ENCODE assay signal across 16 cellular contexts in the genomic region with DNA sequence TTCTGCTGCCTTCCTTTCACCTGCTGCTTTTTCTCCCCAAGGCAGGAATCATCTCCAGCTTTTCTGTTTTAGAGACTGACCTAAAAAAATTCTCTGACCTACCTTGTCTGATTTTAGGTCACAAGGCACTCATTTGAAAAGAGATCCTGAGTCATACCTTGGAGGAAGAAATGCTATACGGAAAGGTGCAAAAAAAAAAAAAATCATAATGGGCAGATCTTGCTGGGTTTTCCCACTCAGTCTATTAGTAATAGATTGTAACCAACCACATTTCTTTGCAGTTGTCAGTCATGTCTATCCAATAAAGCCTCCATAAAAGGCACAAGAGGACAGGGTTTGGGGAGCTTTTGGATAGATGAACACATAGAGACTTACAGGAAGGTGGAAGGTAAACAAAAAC.
"Had no signal": no experiment of that assay in that cellular context is flagged by ENCODE, and none has a peak within 500 bp of the region (broad histone marks: within the 10 kb centered on the region; RNA-seq: fewer than 3 reads in every experiment).

No MANE protein-coding gene starts in this region.

- H3K9me3 ChIP-seq: prostate gland, testis had no signal

- H3K4me3 Mint-ChIP-seq: activated CD4-positive, alpha-beta T cell treated with anti-CD3 and anti-CD28 coated beads for 36 hours; effector memory CD8-positive, alpha-beta T cell; naive B cell; T-helper 17 cell had no signal

- H3K27me3 ChIP-seq: heart left ventricle, testis, upper lobe of left lung had no signal

- H3K27ac ChIP-seq: heart left ventricle, prostate gland, testis, upper lobe of left lung, VCaP had no signal

- H3K4me3 ChIP-seq: heart left ventricle, prostate gland, testis, upper lobe of left lung had no signal

- ATAC-seq: activated CD4-positive, alpha-beta T cell treated with anti-CD3 and anti-CD28 coated beads for 36 hours; effector memory CD8-positive, alpha-beta T cell; heart left ventricle; left ventricle myocardium superior; right cardiac atrium; T-helper 17 cell had no signal

- DNase-seq: activated CD4-positive, alpha-beta T cell treated with anti-CD3 and anti-CD28 coated beads for 36 hours; activated CD4-positive, alpha-beta T cell treated with anti-CD3 and anti-CD28 coated beads, Interleukin-2, amount 50 U/mL, for 48 hours; activated naive CD4-positive, alpha-beta T cell; aorta; dermis blood vessel endothelial cell; effector memory CD8-positive, alpha-beta T cell; heart left ventricle; left ventricle myocardium superior; naive B cell; right cardiac atrium; stimulated activated CD4-positive, alpha-beta T cell treated with anti-CD3 and anti-CD28 coated beads, Interleukin-2, amount 100 ng/mL, for 48 hours; T-helper 17 cell; testis; upper lobe of left lung had no signal

- H3K36me3 ChIP-seq: prostate gland had no signal

- H3K27ac Mint-ChIP-seq: activated CD4-positive, alpha-beta T cell treated with anti-CD3 and anti-CD28 coated beads for 36 hours; T-helper 17 cell had no signal

- H3K27me3 Mint-ChIP-seq: activated CD4-positive, alpha-beta T cell treated with anti-CD3 and anti-CD28 coated beads for 36 hours; effector memory CD8-positive, alpha-beta T cell; naive B cell; T-helper 17 cell had no signal

- H3K4me1 Mint-ChIP-seq: naive B cell, T-helper 17 cell had no signal

- H3K4me1 ChIP-seq: heart left ventricle, prostate gland, testis, upper lobe of left lung had no signal

- H3K9me3 Mint-ChIP-seq: effector memory CD8-positive, alpha-beta T cell had no signal
